ENCODE assay signal across 8 cellular contexts in the genomic region with DNA sequence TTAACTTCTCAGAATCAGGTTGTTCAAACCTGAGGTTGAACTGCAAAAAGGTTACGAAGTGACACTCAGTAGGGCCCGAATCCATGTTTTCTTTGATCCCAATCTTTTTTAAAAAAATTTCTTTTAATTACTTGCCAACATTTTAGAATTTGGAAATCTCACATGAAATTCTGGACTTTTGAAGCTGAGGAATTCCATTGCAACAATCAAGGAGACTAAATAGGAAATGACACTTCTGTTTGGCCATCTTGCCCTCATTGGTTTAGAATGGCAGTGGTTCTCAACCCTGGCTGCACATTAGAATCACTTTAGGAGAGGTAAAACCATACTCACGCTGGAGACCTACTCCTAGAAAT. TPM values are rescaled to one million over a fixed set of nuclear protein-coding genes. Genes with fewer than 3 reads are reported as not detected.
DNase-seq lines count a peak whose midpoint lies in the region; ATAC-seq and TF ChIP-seq lines count a peak whose summit lies in the region.

No MANE protein-coding gene starts in this region.

- H3K4me3 ChIP-seq in Caco-2 (ENCODE audit: low read depth, low read length): peak overlapping the region; percentile 89
- no peak overlapping the region for H3K4me3 ChIP-seq in KMS-11 (IDR thresholded peaks at IDR 0.05; ENCODE audit: insufficient read depth, low read depth, low read length)
- H3K4me3 ChIP-seq in duodenal mucosa (ENCODE audit: low read depth in 1 of 2, low read length in 2 of 2): peak overlapping the region; percentile 98 to 100

- no peaks in the 10 kb centered on the region for H3K36me3 ChIP-seq in Caco-2 (ENCODE audit: control insufficient read depth, insufficient read depth, low read length)
- no peaks in the 10 kb centered on the region for H3K36me3 ChIP-seq in KMS-11 (ENCODE audit: insufficient read depth)
- peaks cover 0 to 3% of the 10 kb centered on the region in 2 donors for H3K36me3 ChIP-seq in duodenal mucosa (ENCODE audit: control insufficient read depth in 1 of 2, insufficient read depth in 2 of 2, low read length in 2 of 2)

- H3K36me3 Mint-ChIP-seq in Caco-2 (ENCODE audit: insufficient read depth, unreplicated experiment) (peaks cover 18% of the 10 kb centered on the region), neural crest cell (ENCODE audit: low read depth) (peaks cover 3% of the 10 kb centered on the region)

- H3K4me1 ChIP-seq in Caco-2 (peaks cover 8% of the 10 kb centered on the region; the same call in 1 of the 2 replicates), KMS-11 (ENCODE audit: low read depth, poor library complexity, severe bottlenecking) (peaks cover 26% of the 10 kb centered on the region), duodenal mucosa (ENCODE audit: control insufficient read depth in 1 of 2, insufficient read depth in 2 of 2, low read length in 2 of 2) (peaks cover 5 to 27% of the 10 kb centered on the region in 2 donors)

- CTCF ChIA-PET in Caco-2 (lab: Charles Lee): interaction anchor here (0.6 to 1.4 kb wide), 6 partner anchors 10 to 263 kb away, joined by 3 to 5 read pairs (median 4); no protein-coding TSS in a partner anchor

- peaks cover 36% of the 10 kb centered on the region for H3K79me2 ChIP-seq in KMS-11 (ENCODE audit: insufficient read depth, low read depth)

- H3K27me3 ChIP-seq in Caco-2 (replicated peaks; ENCODE audit: control insufficient read depth, insufficient read depth, low read length) (no peaks in the 10 kb centered on the region), KMS-11 (ENCODE audit: insufficient read depth, low read depth) (no peaks in the 10 kb centered on the region), duodenal mucosa (ENCODE audit: control insufficient read depth in 1 of 2, insufficient read depth in 2 of 2, low read length in 2 of 2) (no peaks in the 10 kb centered on the region)

- intact Hi-C loops in Caco-2 (cut with micrococcal nuclease; ENCODE audit: unreplicated experiment): loop anchor here (2.0 to 5.0 kb wide), 3 partner anchors 38 to 234 kb away; partner anchors contain the start of gene HYCC1

- H3K4me3 Mint-ChIP-seq in Caco-2 (ENCODE audit: unreplicated experiment) (peak overlapping the region; percentile 95), neural crest cell (peak overlapping the region; percentile 99)

- H3K27me3 Mint-ChIP-seq in Caco-2 (ENCODE audit: insufficient read depth, unreplicated experiment) (no peaks in the 10 kb centered on the region), neural crest cell (ENCODE audit: low read depth) (peaks cover 30% of the 10 kb centered on the region)

- no peak for DNase-seq in Caco-2
- DNase-seq in neural crest cell (ENCODE audit: low read depth, low spot score): no peak
- DNase-seq in SKM-1 (lab: John Stamatoyannopoulos, UW; ENCODE audit: unreplicated experiment): no peak
- DNase-seq in UCSD-AML1 (lab: John Stamatoyannopoulos, UW; ENCODE audit: unreplicated experiment): no peak
- DNase-seq in stimulated activated CD4-positive, alpha-beta T cell treated with anti-CD3 and anti-CD28 coated beads, Interleukin-4, amount 100 ng/mL, for 1 hour: no peak

- no peaks in the 10 kb centered on the region for H3K9me3 ChIP-seq in Caco-2
- no peaks in the 10 kb centered on the region for H3K9me3 ChIP-seq in duodenal mucosa (ENCODE audit: control insufficient read depth in 1 of 2, low read length in 2 of 2)

- ATAC-seq in HG02759 (IDR thresholded peaks at IDR 0.05; ENCODE audit: unreplicated experiment): no peak

- H3K27ac ChIP-seq in KMS-11 (peak overlapping the region; percentile 54; the same call in 1 of the 2 replicates), duodenal mucosa (ENCODE audit: low read depth, low read length) (no peak overlapping the region)

- BruUV-seq in Caco-2 (replicated peaks; lab: Mats Ljungman, UMichigan): TSS peak; percentile 96

- H3K9me3 Mint-ChIP-seq in Caco-2 (ENCODE audit: unreplicated experiment): no peaks in the 10 kb centered on the region
- no peaks in the 10 kb centered on the region for H3K9me3 Mint-ChIP-seq in neural crest cell

- peak overlapping the region; percentile 51 for H3K4me2 ChIP-seq in KMS-11

- H4K20me1 ChIP-seq in KMS-11 (ENCODE audit: insufficient read depth): no peaks in the 10 kb centered on the region

- H3K9ac ChIP-seq in KMS-11: peak overlapping the region; percentile 81
- peak overlapping the region; percentile 85 to 94 for H3K9ac ChIP-seq in duodenal mucosa (ENCODE audit: low read depth in 1 of 2, low read length in 2 of 2)

- H3K4me1 Mint-ChIP-seq in Caco-2 (ENCODE audit: low read depth, unreplicated experiment) (peaks cover 18% of the 10 kb centered on the region), neural crest cell (peaks cover 26% of the 10 kb centered on the region)

- POLR2A ChIA-PET in Caco-2 (lab: Charles Lee): interaction anchor here (0.6 to 0.8 kb wide), 5 partner anchors 12 to 261 kb away, joined by 3 to 5 read pairs (median 4); no protein-coding TSS in a partner anchor

- TF ChIP-seq CTCF in Caco-2 (IDR thresholded peaks at IDR 0.05; ENCODE audit: insufficient read depth in 1 of 2, low read depth in 1 of 2, low read length in 1 of 2, severe bottlenecking in 1 of 2, unreplicated experiment in 1 of 2) (no peak), KMS-11 (conservative IDR thresholded peaks at IDR 0.05; ENCODE audit: low read depth, low read length) (peak; percentile 6; the same call in 1 of the 2 replicates), neural crest cell (conservative IDR thresholded peaks at IDR 0.05) (no peak)

- H3K27ac Mint-ChIP-seq in Caco-2 (ENCODE audit: unreplicated experiment) (peak overlapping the region; percentile 98), neural crest cell (ENCODE audit: unreplicated experiment) (no peak overlapping the region)

- peak overlapping the region; percentile 87 for H2AFZ ChIP-seq in KMS-11 (ENCODE audit: low read depth)

RNA-seq across cellular contexts. Expression of gene TOMM7, which starts 0.5 kb away (rescaled TPM):
- 192 and 220 TPM in 2 replicates for total RNA-seq in Caco-2 (2022)
- total RNA-seq in neural crest cell: 162 and 179 TPM in 2 replicates
